13 cellular contexts compared by ENCODE assay signal in the genomic region with DNA sequence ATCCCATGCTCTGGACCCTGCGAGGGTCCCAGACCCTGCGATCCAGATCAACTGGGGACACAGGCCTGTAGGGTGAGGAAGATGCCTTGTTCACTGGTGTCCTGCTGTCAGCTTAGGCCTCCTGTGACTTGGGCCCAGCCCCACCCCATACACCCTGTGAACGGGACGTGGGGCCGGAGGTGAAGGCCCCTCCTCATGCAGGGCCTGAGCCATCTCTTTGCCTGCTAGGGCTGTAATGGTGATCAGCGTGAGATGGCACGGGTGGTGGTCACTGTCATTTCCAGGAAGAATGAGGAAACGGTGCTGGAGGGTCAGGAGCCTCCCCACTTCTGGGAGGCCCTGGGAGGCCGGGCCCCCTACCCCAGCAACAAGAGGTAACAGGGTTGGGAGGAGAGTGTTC. TPM values are rescaled to one million over a fixed set of nuclear protein-coding genes. Genes with fewer than 3 reads are reported as not detected.
DNase-seq lines count a peak whose midpoint lies in the region; ATAC-seq and TF ChIP-seq lines count a peak whose summit lies in the region.
"Had no signal": no experiment of that assay in that cellular context is flagged by ENCODE, and none has a peak within 500 bp of the region (broad histone marks: within the 10 kb centered on the region; RNA-seq: fewer than 3 reads in every experiment).

No MANE protein-coding gene starts in this region.

- intact Hi-C loops in activated CD8-positive, alpha-beta T cell treated with anti-CD3 and anti-CD28 coated beads for 36 hours (cut with micrococcal nuclease), result no loop called here
- intact Hi-C loops in right lobe of liver (cut with DNase I), result loop anchor here (10.0 kb wide), 1 partner anchor 112 kb away; no protein-coding TSS in a partner anchor
- intact Hi-C loops in stomach (cut with DNase I; ENCODE audit: low total_unique reads), result no loop called here
- intact Hi-C loops in ascending aorta (cut with DNase I), result loop anchor here (1.0 kb wide), 1 partner anchor 147 kb away; no protein-coding TSS in a partner anchor

- H3K27ac Mint-ChIP-seq in activated CD8-positive, alpha-beta T cell treated with anti-CD3 and anti-CD28 coated beads for 36 hours, result peak overlapping the region; percentile 58
- H3K27ac Mint-ChIP-seq in activated CD8-positive, alpha-beta T cell treated with anti-CD3 and anti-CD28 coated beads, Interleukin-2, amount 10 ng/mL, durations not matched to agents 7 days and 5 days, result no peak overlapping the region

- no peak for TF ChIP-seq EP300 in stomach (IDR thresholded peaks at IDR 0.05)

- H3K27ac ChIP-seq in VCaP (peak overlapping the region; percentile 69), right lobe of liver (no peak overlapping the region), stomach (peak overlapping the region; percentile 25 to 79 (median 72)), ascending aorta (peak overlapping the region in 1 of 2 donors; percentile 50)
- H3K27ac ChIP-seq: BLaER1, SJSA1 had no signal

- H3K36me3 Mint-ChIP-seq in activated CD8-positive, alpha-beta T cell treated with anti-CD3 and anti-CD28 coated beads for 36 hours (ENCODE audit: low read depth), result peaks cover 25% of the 10 kb centered on the region
- peaks cover 32% of the 10 kb centered on the region for H3K36me3 Mint-ChIP-seq in activated CD8-positive, alpha-beta T cell treated with anti-CD3 and anti-CD28 coated beads, Interleukin-2, amount 10 ng/mL, durations not matched to agents 7 days and 5 days (ENCODE audit: low read depth)
- H3K36me3 Mint-ChIP-seq: natural killer cell had no signal

- no peaks in the 10 kb centered on the region for H3K36me3 ChIP-seq in right lobe of liver
- peaks cover 25 to 65% (median 57%) of the 10 kb centered on the region in 4 donors for H3K36me3 ChIP-seq in stomach
- H3K36me3 ChIP-seq in ascending aorta, result peaks cover 15 to 19% of the 10 kb centered on the region in 2 donors
- H3K36me3 ChIP-seq: SJSA1 had no signal

- H3K27me3 ChIP-seq in right lobe of liver (no peaks in the 10 kb centered on the region), stomach (no peaks in the 10 kb centered on the region), ascending aorta (no peaks in the 10 kb centered on the region)
- H3K27me3 ChIP-seq: BLaER1, SJSA1 had no signal

- DNase-seq in activated CD8-positive, alpha-beta T cell treated with anti-CD3 and anti-CD28 coated beads for 36 hours, result no peak
- no peak for DNase-seq in activated CD8-positive, alpha-beta T cell treated with anti-CD3 and anti-CD28 coated beads, Interleukin-2, amount 10 ng/mL, durations not matched to agents 7 days and 5 days
- DNase-seq in right lobe of liver (peak in 2 of 3 donors; percentile 14 to 44), stomach (no peak), ascending aorta (ENCODE audit: low spot score in 2 of 2) (no peak), cortex of kidney (lab: John Stamatoyannopoulos, UW) (no peak), SHP77 treated with DMSO at 0.1 percent for 48 hours (lab: John Stamatoyannopoulos, UW) (no peak)
- DNase-seq: natural killer cell, NCI-H226 had no signal

- no peak for TF ChIP-seq CTCF in activated CD8-positive, alpha-beta T cell treated with anti-CD3 and anti-CD28 coated beads for 36 hours (IDR thresholded peaks at IDR 0.05)
- TF ChIP-seq CTCF in VCaP (conservative IDR thresholded peaks at IDR 0.05), result 0 out of 2 replicates have a peak, but pooled peaks have one; percentile 3
- TF ChIP-seq CTCF in right lobe of liver (IDR thresholded peaks at IDR 0.05), result no peak
- TF ChIP-seq CTCF in stomach (IDR thresholded peaks at IDR 0.05), result no peak
- no peak for TF ChIP-seq CTCF in ascending aorta (IDR thresholded peaks at IDR 0.05)

- H3K4me3 ChIP-seq in right lobe of liver (no peak overlapping the region), stomach (no peak overlapping the region), ascending aorta (no peak overlapping the region)
- H3K4me3 ChIP-seq: BLaER1, SJSA1 had no signal

- no peaks in the 10 kb centered on the region for H3K9me3 Mint-ChIP-seq in activated CD8-positive, alpha-beta T cell treated with anti-CD3 and anti-CD28 coated beads for 36 hours
- H3K9me3 Mint-ChIP-seq in activated CD8-positive, alpha-beta T cell treated with anti-CD3 and anti-CD28 coated beads, Interleukin-2, amount 10 ng/mL, durations not matched to agents 7 days and 5 days (ENCODE audit: insufficient read depth), result no peaks in the 10 kb centered on the region
- H3K9me3 Mint-ChIP-seq: natural killer cell had no signal

- H3K4me3 Mint-ChIP-seq in activated CD8-positive, alpha-beta T cell treated with anti-CD3 and anti-CD28 coated beads for 36 hours, result no peak overlapping the region
- H3K4me3 Mint-ChIP-seq in activated CD8-positive, alpha-beta T cell treated with anti-CD3 and anti-CD28 coated beads, Interleukin-2, amount 10 ng/mL, durations not matched to agents 7 days and 5 days, result no peak overlapping the region
- H3K4me3 Mint-ChIP-seq: natural killer cell had no signal

- ATAC-seq in activated CD8-positive, alpha-beta T cell treated with anti-CD3 and anti-CD28 coated beads for 36 hours, result no peak
- no peak for ATAC-seq in activated CD8-positive, alpha-beta T cell treated with anti-CD3 and anti-CD28 coated beads, Interleukin-2, amount 10 ng/mL, durations not matched to agents 7 days and 5 days
- no peak for ATAC-seq in right lobe of liver

- CTCF ChIA-PET in activated CD8-positive, alpha-beta T cell treated with anti-CD3 and anti-CD28 coated beads for 36 hours (lab: Charles Lee), result interaction anchor here (1.0 to 4.1 kb wide), 8 partner anchors 18 to 147 kb away, joined by 3 to 35 read pairs (median 7); no protein-coding TSS in a partner anchor
- CTCF ChIA-PET in activated CD8-positive, alpha-beta T cell treated with anti-CD3 and anti-CD28 coated beads, Interleukin-2, amount 10 ng/mL, durations not matched to agents 7 days and 5 days (lab: Charles Lee), result interaction anchor here (1.0 to 3.1 kb wide), 6 partner anchors 14 to 148 kb away, joined by 3 to 36 read pairs (median 8); a partner anchor contains a TSS

- TF ChIP-seq POLR2A in right lobe of liver (IDR thresholded peaks at IDR 0.05) (no peak), stomach (IDR thresholded peaks at IDR 0.05) (no peak)

- H3K4me1 ChIP-seq in right lobe of liver (peaks cover 0 to 6% (median 3%) of the 10 kb centered on the region in 4 donors), stomach (peaks cover 42 to 76% (median 68%) of the 10 kb centered on the region in 4 donors), ascending aorta (peaks cover 0 to 12% of the 10 kb centered on the region in 2 donors)

- POLR2A ChIA-PET in activated CD8-positive, alpha-beta T cell treated with anti-CD3 and anti-CD28 coated beads for 36 hours (lab: Charles Lee), result interaction anchor here (1.2 kb wide), 1 partner anchor 36 kb away, joined by 4 read pairs; a partner anchor contains a TSS
- POLR2A ChIA-PET in activated CD8-positive, alpha-beta T cell treated with anti-CD3 and anti-CD28 coated beads, Interleukin-2, amount 10 ng/mL, durations not matched to agents 7 days and 5 days (lab: Charles Lee), result no interaction called here

- WGBS in right lobe of liver (ENCODE audit: insufficient coverage, low coverage, low lambda C conversion rate, missing lambda C conversion rate), result 17% methylated on average over 1 of the region's 9 CpGs
- 76 to 90% (median 80%) methylated on average over 8 to 9 of the region's 9 CpGs for WGBS in stomach, 5 donors

- H3K4me1 Mint-ChIP-seq in activated CD8-positive, alpha-beta T cell treated with anti-CD3 and anti-CD28 coated beads for 36 hours (ENCODE audit: low read depth), result peaks cover 31% of the 10 kb centered on the region
- H3K4me1 Mint-ChIP-seq in activated CD8-positive, alpha-beta T cell treated with anti-CD3 and anti-CD28 coated beads, Interleukin-2, amount 10 ng/mL, durations not matched to agents 7 days and 5 days (ENCODE audit: low read depth), result peaks cover 24% of the 10 kb centered on the region

- no peaks in the 10 kb centered on the region for H3K27me3 Mint-ChIP-seq in activated CD8-positive, alpha-beta T cell treated with anti-CD3 and anti-CD28 coated beads for 36 hours
- H3K27me3 Mint-ChIP-seq in activated CD8-positive, alpha-beta T cell treated with anti-CD3 and anti-CD28 coated beads, Interleukin-2, amount 10 ng/mL, durations not matched to agents 7 days and 5 days (ENCODE audit: low read depth), result no peaks in the 10 kb centered on the region

- H3K9me3 ChIP-seq in right lobe of liver (no peaks in the 10 kb centered on the region), stomach (no peaks in the 10 kb centered on the region), ascending aorta (no peaks in the 10 kb centered on the region)
- H3K9me3 ChIP-seq: BLaER1, SJSA1 had no signal

RNA-seq across cellular contexts. Expression of a gene that starts 12.4 kb away (rescaled TPM):
- total RNA-seq in activated CD8-positive, alpha-beta T cell treated with anti-CD3 and anti-CD28 coated beads for 36 hours, result 10 to 100 TPM; 11.4 to 11.7 TPM
- 10 to 100 TPM; 14.6 to 15.1 TPM for total RNA-seq in activated CD8-positive, alpha-beta T cell treated with anti-CD3 and anti-CD28 coated beads, Interleukin-2, amount 10 ng/mL, durations not matched to agents 7 days and 5 days
- total RNA-seq in right lobe of liver (1 to 10 TPM in 3 of 6 experiments, under 1 TPM in 3; 0.25 to 1.5 (median 0.97) TPM), stomach (100 to 1,000 TPM in 2 of 5 donors, 10 to 100 TPM in 3; 59.8 to 191 (median 86.8) TPM), ascending aorta (6.3 TPM)
- polyA plus RNA-seq in stomach, result 100 to 1,000 TPM in 1 of 3 donors, 10 to 100 TPM in 2; 24.1 to 202 (median 43.7) TPM

RNA-seq across cellular contexts. Expression of a gene that starts 26.5 kb away (rescaled TPM):
- total RNA-seq in activated CD8-positive, alpha-beta T cell treated with anti-CD3 and anti-CD28 coated beads for 36 hours, result 1 to 10 TPM; 6.2 to 8.2 TPM
- 10 to 100 TPM in 1 of 2 experiments, 1 to 10 TPM in 1; 9.7 to 10.1 TPM for total RNA-seq in activated CD8-positive, alpha-beta T cell treated with anti-CD3 and anti-CD28 coated beads, Interleukin-2, amount 10 ng/mL, durations not matched to agents 7 days and 5 days
- total RNA-seq in right lobe of liver (10 to 100 TPM in 1 of 6 experiments, 1 to 10 TPM in 5; 6.5 to 10.2 (median 7.7) TPM), stomach (10 to 100 TPM in 4 of 5 donors, 1 to 10 TPM in 1; 8.2 to 73.9 (median 15.6) TPM), ascending aorta (167 TPM)
- 10 to 100 TPM in 2 of 3 donors, 1 to 10 TPM in 1; 9.8 to 27.1 (median 11.3) TPM for polyA plus RNA-seq in stomach

RNA-seq across cellular contexts. Expression of a gene that starts 36.1 kb away (rescaled TPM):
- under 1 TPM; 0.20 to 0.36 TPM for total RNA-seq in activated CD8-positive, alpha-beta T cell treated with anti-CD3 and anti-CD28 coated beads for 36 hours
- under 1 TPM; 0.26 to 0.60 TPM for total RNA-seq in activated CD8-positive, alpha-beta T cell treated with anti-CD3 and anti-CD28 coated beads, Interleukin-2, amount 10 ng/mL, durations not matched to agents 7 days and 5 days
- total RNA-seq in right lobe of liver (under 1 TPM in 4 of 6 experiments, not detected in 2; 0.04 to 0.18 (median 0.15) TPM), stomach (1 to 10 TPM in 2 of 5 donors, not detected in 3; 1.3 to 1.5 TPM), ascending aorta (0.11 TPM)
- polyA plus RNA-seq in stomach, result under 1 TPM; 0.12 to 0.31 (median 0.20) TPM
- total RNA-seq: LHCN-M2, SJSA1 had no signal

Comparison
In these comparisons a context has a peak if more than half of its experiments do, and no peak if none do; other contexts are left out.
1. DNase-seq: peak in right lobe of liver (2 of 3); none in activated CD8-positive, alpha-beta T cell treated with anti-CD3 and anti-CD28 coated beads for 36 hours (single experiment), activated CD8-positive, alpha-beta T cell treated with anti-CD3 and anti-CD28 coated beads, Interleukin-2, amount 10 ng/mL, durations not matched to agents 7 days and 5 days (single experiment), stomach (single experiment), ascending aorta (0 of 2), cortex of kidney (single experiment) and SHP77 treated with DMSO at 0.1 percent for 48 hours (single experiment).
2. H3K27ac ChIP-seq: peak in VCaP (single experiment) and stomach (5 of 5); none in right lobe of liver (0 of 3).
3. intact Hi-C loops: an anchor here in right lobe of liver (10.0 kb wide) and ascending aorta (1.0 kb wide); none called in activated CD8-positive, alpha-beta T cell treated with anti-CD3 and anti-CD28 coated beads for 36 hours and stomach.